In genomic region chrX:155632424-155633100, GRCh38 we compare ENCODE assay signal across 10 cellular contexts. TPM values are rescaled to one million over a fixed set of nuclear protein-coding genes. Genes with fewer than 3 reads are reported as not detected.
A peak's percentile ranks its signal among the peaks of the same experiment; 100 is the strongest.
DNase-seq lines count a peak whose midpoint lies in the region; ATAC-seq, FAIRE-seq and TF ChIP-seq lines count a peak whose summit lies in the region.
"Had no signal": no experiment of that assay in that cellular context is flagged by ENCODE, and none has a peak within 500 bp of the region (broad histone marks: within the 10 kb centered on the region; RNA-seq: fewer than 3 reads in every experiment).

No MANE protein-coding gene starts in this region.

- TF ChIP-seq CTCF in activated B cell treated with CpG ODN at 0.5 μM for 24 hours (IDR thresholded peaks at IDR 0.05) = no peak

- DNase-seq in GM12892 (ENCODE audit: insufficient read length) (no peak), activated B cell treated with CpG ODN at 0.5 μM for 24 hours (no peak), 8988T (no peak), Kasumi-1 (lab: John Stamatoyannopoulos, UW) (no peak), mesenteric fat pad (ENCODE audit: low spot score) (no peak)
- DNase-seq in stimulated activated CD4-positive, alpha-beta T cell treated with anti-CD3 and anti-CD28 coated beads, Interleukin-15, amount 100 ng/mL, for 24 hours = no peak
- DNase-seq: activated CD4-positive, alpha-beta T cell treated with anti-CD3 and anti-CD28 coated beads, Interleukin-2, amount 50 U/mL, for 1 hour; transverse colon had no signal

- H3K9me3 ChIP-seq in muscle layer of duodenum (ENCODE audit: control insufficient read depth in 1 of 2, low read length in 2 of 2) = no peaks in the 10 kb centered on the region
- H3K9me3 ChIP-seq: transverse colon had no signal

- H3K9me3 Mint-ChIP-seq in activated B cell treated with CpG ODN at 0.5 μM for 24 hours = peaks cover 3% of the 10 kb centered on the region

- peak; percentile 55 for ATAC-seq in HG02798 (IDR thresholded peaks at IDR 0.05; ENCODE audit: poor library complexity, unreplicated experiment)
- peak; percentile 25 for ATAC-seq in activated B cell treated with CpG ODN at 0.5 μM for 24 hours (ENCODE audit: low read depth)

- no peaks in the 10 kb centered on the region for H3K4me1 ChIP-seq in muscle layer of duodenum (ENCODE audit: control insufficient read depth in 1 of 2, insufficient read depth in 2 of 2, low read length in 2 of 2)
- H3K4me1 ChIP-seq: transverse colon had no signal

- no peaks in the 10 kb centered on the region for H3K27me3 ChIP-seq in muscle layer of duodenum (ENCODE audit: low read depth, low read length)
- H3K27me3 ChIP-seq: transverse colon had no signal

- TF ChIP-seq POLR2A in GM12892 (IDR thresholded peaks at IDR 0.05; ENCODE audit: low read depth, low read length) = no peak

- CTCF ChIA-PET in activated B cell treated with CpG ODN at 0.5 μM for 24 hours (lab: Charles Lee) = no interaction called here

- peak; percentile 87 for FAIRE-seq in GM12892 (lab: Jason Lieb, UNC)

- no peaks in the 10 kb centered on the region for H3K36me3 Mint-ChIP-seq in activated B cell treated with CpG ODN at 0.5 μM for 24 hours (ENCODE audit: low read depth)

- H3K36me3 ChIP-seq in muscle layer of duodenum (ENCODE audit: control insufficient read depth in 1 of 2, insufficient read depth in 2 of 2, low read length in 2 of 2) = no peaks in the 10 kb centered on the region
- H3K36me3 ChIP-seq: transverse colon had no signal

- no peaks in the 10 kb centered on the region for H3K27me3 Mint-ChIP-seq in activated B cell treated with CpG ODN at 0.5 μM for 24 hours

- POLR2A ChIA-PET in activated B cell treated with CpG ODN at 0.5 μM for 24 hours (lab: Charles Lee) = no interaction called here

- H3K4me3 ChIP-seq in muscle layer of duodenum (ENCODE audit: low read depth in 1 of 2, low read length in 2 of 2) = peak overlapping the region; percentile 32 to 48
- H3K4me3 ChIP-seq: transverse colon had no signal

- H3K27ac ChIP-seq in muscle layer of duodenum (ENCODE audit: low read length) = no peak overlapping the region
- H3K27ac ChIP-seq: transverse colon had no signal

- no peak overlapping the region for H3K27ac Mint-ChIP-seq in activated B cell treated with CpG ODN at 0.5 μM for 24 hours

- peaks cover 6% of the 10 kb centered on the region for H3K4me1 Mint-ChIP-seq in activated B cell treated with CpG ODN at 0.5 μM for 24 hours

- intact Hi-C loops in activated B cell treated with CpG ODN at 0.5 μM for 24 hours (cut with micrococcal nuclease) = no loop called here

- peak overlapping the region; percentile 55 for H3K4me3 Mint-ChIP-seq in activated B cell treated with CpG ODN at 0.5 μM for 24 hours

RNA-seq across cellular contexts. Expression of gene TMLHE, which starts 19.8 kb away (rescaled TPM):
- 11.2 TPM for polyA plus RNA-seq in GM12892 (2012; ENCODE audit: missing spikeins)
- total RNA-seq in activated B cell treated with CpG ODN at 0.5 μM for 24 hours (14.0 and 19.3 TPM in 2 replicates), mesenteric fat pad (20.5 TPM)

RNA-seq across cellular contexts. Expression of gene SPRY3, which starts 20.2 kb away (rescaled TPM):
- polyA plus RNA-seq in GM12892 (2012; ENCODE audit: missing spikeins) = 0.04 TPM
- total RNA-seq in activated B cell treated with CpG ODN at 0.5 μM for 24 hours = 0.22 TPM in 2 replicates
- 2.0 TPM for total RNA-seq in mesenteric fat pad
